In genomic region chr14:85533821-85534271, GRCh38 we compare ENCODE assay signal across 8 cellular contexts. TPM values are rescaled to one million over a fixed set of nuclear protein-coding genes. Genes with fewer than 3 reads are reported as not detected.
DNase-seq lines count a peak whose midpoint lies in the region; ATAC-seq and TF ChIP-seq lines count a peak whose summit lies in the region.

No MANE protein-coding gene starts in this region.

- no peak for ATAC-seq in stimulated activated naive CD8-positive, alpha-beta T cell treated with anti-CD3 and anti-CD28 coated beads, Interleukin-15, Interleukin-2, amounts not matched to agents 100 U/mL and 50 U/mL, for 24 hours

- intact Hi-C loops in transverse colon (cut with DNase I; ENCODE audit: low total_unique reads) = no loop called here

- WGBS in transverse colon (ENCODE audit: low coverage in 1 of 2), 2 donors = 12% methylated on average over 31 of the region's 35 CpGs; no CpG with 5 or more reads in 1 of the 2 donors

- peaks cover 0 to 35% (median 14%) of the 10 kb centered on the region in 4 donors for H3K4me1 ChIP-seq in transverse colon

- H3K27me3 ChIP-seq in layer of hippocampus (ENCODE audit: control insufficient read depth, insufficient read depth, low read length) (peaks cover 21% of the 10 kb centered on the region), transverse colon (peaks cover 68% of the 10 kb centered on the region)

- H3K27ac ChIP-seq in caudate nucleus (ENCODE audit: low read depth, low read length) = peak overlapping the region; percentile 36
- H3K27ac ChIP-seq in layer of hippocampus (ENCODE audit: low read depth, low read length) = peak overlapping the region; percentile 38
- H3K27ac ChIP-seq in transverse colon = peak overlapping the region; percentile 31 to 63 (median 52)

- no peaks in the 10 kb centered on the region for H3K9me3 ChIP-seq in transverse colon

- no peaks in the 10 kb centered on the region for H3K36me3 ChIP-seq in transverse colon

- H3K4me3 ChIP-seq in transverse colon = peak overlapping the region in 3 of 4 donors; percentile 35 to 53 (median 40)

- no peak for TF ChIP-seq POLR2A in transverse colon (IDR thresholded peaks at IDR 0.05)

- in situ Hi-C loops in transverse colon (cut with MboI; ENCODE audit: low pct_ligation_motif_present in 1 of 4, low pct_unique_long_range_greater_than_20kb in 1 of 4, low sequenced_read_pairs in 3 of 4) = no loop called here

- DNase-seq in NCI-H1417 (lab: John Stamatoyannopoulos, UW) (peak; percentile 61 to 79 (median 72)), NCI-H1417 treated with DMSO at 0.1 percent for 48 hours (lab: John Stamatoyannopoulos, UW) (no peak), caudate nucleus (lab: John Stamatoyannopoulos, UW) (peak in 22 of 61 donors; percentile 6 to 64 (median 34)), transverse colon (no peak), germinal center (ENCODE audit: low spot score) (no peak)
- no peak for DNase-seq in stimulated activated naive CD8-positive, alpha-beta T cell treated with anti-CD3 and anti-CD28 coated beads, Interleukin-15, Interleukin-2, amounts not matched to agents 100 U/mL and 50 U/mL, for 24 hours
- no peak for DNase-seq in stimulated activated CD4-positive, alpha-beta T cell treated with anti-CD3 and anti-CD28 coated beads, Interleukin-12 subunit alpha, Interleukin-12 subunit beta, amount 100 ng/mL, for 4 hours

- TF ChIP-seq EP300 in transverse colon (IDR thresholded peaks at IDR 0.05; ENCODE audit: low read depth) = no peak

- TF ChIP-seq CTCF in transverse colon (IDR thresholded peaks at IDR 0.05) = no peak

RNA-seq across cellular contexts. Expression of gene FLRT2, which starts 3.9 kb away (rescaled TPM):
- total RNA-seq in transverse colon = 1 to 10 TPM; 3.4 to 7.0 (median 4.0) TPM

Comparison
In these comparisons a context has a peak if more than half of its experiments do, and no peak if none do; other contexts are left out.
1. DNase-seq: peak in NCI-H1417 (3 of 3); none in NCI-H1417 treated with DMSO at 0.1 percent for 48 hours (single experiment), transverse colon (single experiment), stimulated activated naive CD8-positive, alpha-beta T cell treated with anti-CD3 and anti-CD28 coated beads, Interleukin-15, Interleukin-2, amounts not matched to agents 100 U/mL and 50 U/mL, for 24 hours (single experiment), germinal center (single experiment) and stimulated activated CD4-positive, alpha-beta T cell treated with anti-CD3 and anti-CD28 coated beads, Interleukin-12 subunit alpha, Interleukin-12 subunit beta, amount 100 ng/mL, for 4 hours (single experiment).
2. Peak in every context shown above with its lines, with median percentiles within 50 percentile points of each other: H3K27ac ChIP-seq.